Comparison of ENCODE assay signal across 8 cellular contexts in the genomic region with DNA sequence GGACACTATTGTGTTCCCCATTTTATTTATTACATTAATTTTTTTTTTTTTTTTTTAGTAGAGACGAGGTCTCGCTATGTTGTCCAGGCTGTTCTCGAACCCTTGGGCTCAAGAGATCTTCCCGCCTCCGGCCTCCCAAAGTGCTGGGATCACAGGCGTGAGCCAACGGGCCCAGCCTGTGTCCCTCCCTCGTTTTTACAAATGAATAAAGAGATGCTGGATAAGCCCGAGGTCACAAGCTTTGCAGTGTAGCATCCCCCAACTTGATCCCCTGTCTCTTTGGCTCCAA. TPM values are rescaled to one million over a fixed set of nuclear protein-coding genes. Genes with fewer than 3 reads are reported as not detected.
A peak's percentile ranks its signal among the peaks of the same experiment; 100 is the strongest.
DNase-seq lines count a peak whose midpoint lies in the region; ATAC-seq and TF ChIP-seq lines count a peak whose summit lies in the region.

No MANE protein-coding gene starts in this region.

- 8% methylated on average over 9 of the region's 9 CpGs for WGBS in right cardiac atrium

- H3K27ac ChIP-seq in right cardiac atrium (ENCODE audit: low read length): peak overlapping the region; percentile 55
- peak overlapping the region; percentile 76 for H3K27ac ChIP-seq in skeletal muscle tissue (ENCODE audit: low read depth, low read length)

- POLR2A ChIA-PET in activated B cell treated with CpG ODN at 0.5 μM for 24 hours (lab: Charles Lee): interaction anchor here (0.9 to 4.4 kb wide), 9 partner anchors 10 to 921 kb away, joined by 3 to 42 read pairs (median 5); partner anchors contain the start of genes CASTOR1, CCDC157, PATZ1 and SEC14L2

- in situ Hi-C loops in HAP-1 (cut with MboI; ENCODE audit: low sequenced_read_pairs): no loop called here

- H3K4me1 Mint-ChIP-seq in activated B cell treated with CpG ODN at 0.5 μM for 24 hours: peaks cover 47% of the 10 kb centered on the region

- H3K9me3 Mint-ChIP-seq in activated B cell treated with CpG ODN at 0.5 μM for 24 hours: no peaks in the 10 kb centered on the region

- no peaks in the 10 kb centered on the region for H3K27me3 Mint-ChIP-seq in activated B cell treated with CpG ODN at 0.5 μM for 24 hours

- H3K4me3 ChIP-seq in HAP-1 (peak overlapping the region; percentile 87), right cardiac atrium (ENCODE audit: low read length) (peak overlapping the region; percentile 54), skeletal muscle tissue (ENCODE audit: low read length in 3 of 3) (peak overlapping the region; percentile 72 to 95 (median 83))

- no peaks in the 10 kb centered on the region for H3K9me3 ChIP-seq in HAP-1
- no peaks in the 10 kb centered on the region for H3K9me3 ChIP-seq in right cardiac atrium (ENCODE audit: control insufficient read depth, low read length)
- H3K9me3 ChIP-seq in skeletal muscle tissue (ENCODE audit: control insufficient read depth in 3 of 3, low read length in 3 of 3): no peaks in the 10 kb centered on the region

- H3K36me3 ChIP-seq in HAP-1 (replicated peaks) (peaks cover 24% of the 10 kb centered on the region), skeletal muscle tissue (ENCODE audit: control insufficient read depth in 3 of 3, insufficient read depth in 3 of 3, low read length in 3 of 3) (peaks cover 0 to 4% (median 2%) of the 10 kb centered on the region in 3 donors)

- CTCF ChIA-PET in activated B cell treated with CpG ODN at 0.5 μM for 24 hours (lab: Charles Lee): interaction anchor here (1.2 to 4.1 kb wide), 6 partner anchors 9 to 162 kb away, joined by 3 to 35 read pairs (median 6); no protein-coding TSS in a partner anchor

- ATAC-seq in activated B cell treated with CpG ODN at 0.5 μM for 24 hours (ENCODE audit: low read depth): no peak
- no peak for ATAC-seq in right cardiac atrium
- no peak for ATAC-seq in HG02981 (IDR thresholded peaks at IDR 0.05; ENCODE audit: unreplicated experiment)
- no peak for ATAC-seq in HG02571 (IDR thresholded peaks at IDR 0.05; ENCODE audit: unreplicated experiment)

- peaks cover 35% of the 10 kb centered on the region for H3K36me3 Mint-ChIP-seq in activated B cell treated with CpG ODN at 0.5 μM for 24 hours (ENCODE audit: low read depth)

- H3K4me3 Mint-ChIP-seq in activated B cell treated with CpG ODN at 0.5 μM for 24 hours: peak overlapping the region; percentile 94

- H3K4me1 ChIP-seq in HAP-1: peaks cover 41% of the 10 kb centered on the region
- H3K4me1 ChIP-seq in right cardiac atrium (ENCODE audit: control insufficient read depth, insufficient read depth, low read length): peaks cover 6% of the 10 kb centered on the region
- peaks cover 37 to 54% (median 42%) of the 10 kb centered on the region in 3 donors for H3K4me1 ChIP-seq in skeletal muscle tissue (ENCODE audit: control insufficient read depth in 3 of 3, insufficient read depth in 3 of 3, low read length in 3 of 3)

- intact Hi-C loops in activated B cell treated with CpG ODN at 0.5 μM for 24 hours (cut with micrococcal nuclease): loop anchor here (2.0 to 10.0 kb wide), 3 partner anchors 660 to 844 kb away; partner anchors contain the start of genes NF2, NIPSNAP1 and SMTN
- intact Hi-C loops in right cardiac atrium (cut with DNase I): no loop called here

- peak overlapping the region in 2 of 3 donors; percentile 80 to 83 for H3K9ac ChIP-seq in skeletal muscle tissue (ENCODE audit: low read depth in 1 of 3, low read length in 3 of 3)

- no peak for TF ChIP-seq CTCF in activated B cell treated with CpG ODN at 0.5 μM for 24 hours (IDR thresholded peaks at IDR 0.05)

- no peaks in the 10 kb centered on the region for H3K27me3 ChIP-seq in HAP-1 (ENCODE audit: low read depth)
- no peaks in the 10 kb centered on the region for H3K27me3 ChIP-seq in right cardiac atrium (ENCODE audit: control insufficient read depth, insufficient read depth)
- H3K27me3 ChIP-seq in skeletal muscle tissue (ENCODE audit: control insufficient read depth in 3 of 3, insufficient read depth in 3 of 3, low read length in 3 of 3): no peaks in the 10 kb centered on the region

- H3K27ac Mint-ChIP-seq in activated B cell treated with CpG ODN at 0.5 μM for 24 hours: peak overlapping the region; percentile 87

- no peak for DNase-seq in HAP-1 (ENCODE audit: low spot score in 2 of 2)
- DNase-seq in activated B cell treated with CpG ODN at 0.5 μM for 24 hours: no peak
- DNase-seq in right cardiac atrium: no peak
- DNase-seq in KG1 (lab: John Stamatoyannopoulos, UW): no peak
- no peak for DNase-seq in NCI-H82 (lab: John Stamatoyannopoulos, UW)

RNA-seq across cellular contexts. Expression of gene MTFP1, which starts 0.3 kb away (rescaled TPM):
- total RNA-seq in activated B cell treated with CpG ODN at 0.5 μM for 24 hours (30.8 and 33.9 TPM in 2 replicates), right cardiac atrium (10 to 100 TPM; 15.5 to 29.3 (median 18.6) TPM), skeletal muscle tissue (6.8 TPM)
- polyA plus RNA-seq in right cardiac atrium: 38.9 TPM

RNA-seq across cellular contexts. Expression of gene SEC14L2, which starts 28.5 kb away (rescaled TPM):
- 0.40 and 0.42 TPM in 2 replicates for total RNA-seq in activated B cell treated with CpG ODN at 0.5 μM for 24 hours
- 1 to 10 TPM; 2.0 to 5.5 (median 3.5) TPM for total RNA-seq in right cardiac atrium
- 1.6 TPM for polyA plus RNA-seq in right cardiac atrium
- 2.1 TPM for total RNA-seq in skeletal muscle tissue

RNA-seq across cellular contexts. Expression of gene RNF215, which starts 38.1 kb away (rescaled TPM):
- total RNA-seq in activated B cell treated with CpG ODN at 0.5 μM for 24 hours: 8.6 and 8.8 TPM in 2 replicates
- 10 to 100 TPM in 3 of 4 donors, 1 to 10 TPM in 1; 8.7 to 17.0 (median 12.7) TPM for total RNA-seq in right cardiac atrium
- 5.7 TPM for polyA plus RNA-seq in right cardiac atrium
- 7.3 TPM for total RNA-seq in skeletal muscle tissue

RNA-seq across cellular contexts. Expression of gene SEC14L3, which starts 46.5 kb away (rescaled TPM):
- total RNA-seq in activated B cell treated with CpG ODN at 0.5 μM for 24 hours (not detected in 2 replicates), right cardiac atrium (not detected), skeletal muscle tissue (not detected)
- not detected for polyA plus RNA-seq in right cardiac atrium
